In the genomic region with DNA sequence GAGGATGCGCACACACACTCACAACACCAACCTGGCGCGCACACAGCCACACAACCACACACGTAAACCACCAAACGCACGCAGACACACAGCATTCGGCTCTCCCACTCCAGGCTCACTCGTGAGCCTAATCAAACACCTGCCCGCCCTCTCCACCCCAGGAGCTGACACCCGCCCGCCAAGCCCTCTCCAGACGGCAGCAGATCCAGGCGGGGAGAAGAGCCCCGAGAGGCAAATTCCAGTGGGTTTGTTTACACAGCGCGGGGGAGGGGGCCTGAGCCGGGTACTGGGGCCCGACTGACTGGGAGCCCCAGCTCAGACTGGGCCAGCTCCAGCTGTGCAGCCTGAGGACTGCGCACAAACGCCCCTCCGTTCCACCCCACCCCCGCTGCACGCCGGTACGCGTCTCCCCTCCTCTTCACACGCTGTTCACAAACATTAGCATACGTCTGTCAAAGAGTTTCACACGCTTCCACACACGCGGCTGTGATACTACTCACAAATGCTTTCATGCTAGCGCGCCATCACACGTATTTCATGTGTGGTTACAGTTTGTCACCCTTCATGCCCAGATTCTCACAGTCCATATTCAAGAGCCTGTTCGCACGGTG, we compare ENCODE assay signal across 6 cellular contexts. TPM values are rescaled to one million over a fixed set of nuclear protein-coding genes. Genes with fewer than 3 reads are reported as not detected.
DNase-seq lines count a peak whose midpoint lies in the region; ATAC-seq, FAIRE-seq and TF ChIP-seq lines count a peak whose summit lies in the region.

No MANE protein-coding gene starts in this region.

- peaks cover 24% of the 10 kb centered on the region for H4K20me1 ChIP-seq in HepG2 (ENCODE audit: insufficient read depth, low read length)

- ATAC-seq in A549 = peak; percentile 20 to 37; a peak in 5 of 6 replicates
- peak; percentile 65 for ATAC-seq in HepG2
- ATAC-seq in upper lobe of left lung (ENCODE audit: low FRiP score in 2 of 2) = peak; percentile 58 to 83
- ATAC-seq in GM21825 (IDR thresholded peaks at IDR 0.05; ENCODE audit: unreplicated experiment) = no peak

- TF ChIP-seq POLR2A in A549 (IDR thresholded peaks at IDR 0.05; ENCODE audit: low read length) = no peak
- peak in 1 of 2 experiments; percentile 95; a peak in 2 of 4 replicates for TF ChIP-seq POLR2A in HepG2 (IDR thresholded peaks at IDR 0.05; ENCODE audit: insufficient read depth in 1 of 2, low read depth in 2 of 2, low read length in 2 of 2)
- peak in 2 of 4 donors; percentile 5 to 21 for TF ChIP-seq POLR2A in upper lobe of left lung (IDR thresholded peaks at IDR 0.05)

- TF ChIP-seq CTCF in A549 (IDR thresholded peaks at IDR 0.05) (no peak), HepG2 (CRISPR knock-in tag; IDR thresholded peaks at IDR 0.05) (no peak), upper lobe of left lung (IDR thresholded peaks at IDR 0.05) (peak in 1 of 6 experiments; percentile 18)

- peaks cover 4 to 18% of the 10 kb centered on the region in 2 experiments; a peak in 4 of 5 replicates for H3K36me3 ChIP-seq in HepG2 (replicated peaks in 1 of 2; ENCODE audit: control insufficient read depth in 1 of 2, insufficient read depth in 2 of 2, low read length in 2 of 2)
- H3K36me3 ChIP-seq in upper lobe of left lung = peaks cover 0 to 8% (median 4%) of the 10 kb centered on the region in 4 donors

- CTCF ChIA-PET in A549 (lab: Yijun Ruan, JAX) (interaction anchor here (0.7 to 19.7 kb wide), 9 partner anchors 8 to 49 kb away, joined by 3 to 309 read pairs (median 8); partner anchors contain the start of genes KRTCAP2 and SLC50A1), HepG2 (lab: Yijun Ruan, JAX; ENCODE audit: low intra/inter-chr PET ratio, low total read pairs) (no interaction called here)

- peak overlapping the region; percentile 80 to 90 for H3K27ac ChIP-seq in A549
- H3K27ac ChIP-seq in HepG2 (ENCODE audit: extremely low read length, insufficient read depth, low read length) = peak overlapping the region; percentile 100
- peak overlapping the region; percentile 83 to 98 (median 98) for H3K27ac ChIP-seq in upper lobe of left lung

- peak overlapping the region; percentile 55 for H3K4me3 ChIP-seq in A549
- H3K4me3 ChIP-seq in HepG2 (replicated peaks in 1 of 3; ENCODE audit: insufficient read depth in 1 of 3, low read depth in 2 of 3, low read length in 3 of 3) = peak overlapping the region; percentile 96 to 99 (median 99)
- H3K4me3 ChIP-seq in upper lobe of left lung = peak overlapping the region in 3 of 4 donors; percentile 55 to 77 (median 66)

- TF ChIP-seq EP300 in A549 (IDR thresholded peaks at IDR 0.05) = no peak
- TF ChIP-seq EP300 in HepG2 (IDR thresholded peaks at IDR 0.05; ENCODE audit: low read depth in 2 of 2, low read length in 2 of 2) = no peak; a peak in 1 of 4 replicates
- no peak for TF ChIP-seq EP300 in HepG2 (CRISPR knock-in tag; IDR thresholded peaks at IDR 0.05; ENCODE audit: borderline replicate concordance)
- peak in 2 of 4 donors; percentile 8 to 20 for TF ChIP-seq EP300 in upper lobe of left lung (IDR thresholded peaks at IDR 0.05)

- H3K4me1 ChIP-seq in A549 = peaks cover 59% of the 10 kb centered on the region
- peaks cover 39% of the 10 kb centered on the region for H3K4me1 ChIP-seq in HepG2 (ENCODE audit: insufficient read depth, low read length)
- peaks cover 42 to 69% (median 57%) of the 10 kb centered on the region in 4 donors for H3K4me1 ChIP-seq in upper lobe of left lung

- no peak for TF ChIP-seq RAD21 in A549 (conservative IDR thresholded peaks at IDR 0.05 in 1 of 2, IDR thresholded peaks at IDR 0.05 in 1 of 2)
- peak; percentile 8 for TF ChIP-seq RAD21 in HepG2 (CRISPR knock-in tag; IDR thresholded peaks at IDR 0.05)

- in situ Hi-C loops in HepG2 (cut with HindIII; ENCODE audit: extremely low pct_ligation_motif_present, low pct_unique_long_range_greater_than_20kb) = loop anchor here (5.0 kb wide), 1 partner anchor 34 kb away; no protein-coding TSS in a partner anchor

- intact Hi-C loops in HepG2 (cut with micrococcal nuclease; ENCODE audit: unreplicated experiment) = loop anchor here (1.0 to 5.0 kb wide), 5 partner anchors 9 to 956 kb away; partner anchors contain the start of genes MEX3A and SLC50A1

- H2AFZ ChIP-seq in HepG2 (ENCODE audit: low read length) = no peak overlapping the region

- 20% methylated on average over 26 of the region's 36 CpGs for WGBS in A549 (ENCODE audit: missing lambda C conversion rate)
- 0% methylated on average over 17 of the region's 36 CpGs for WGBS in HepG2 (ENCODE audit: low lambda C conversion rate)
- WGBS in upper lobe of left lung, 2 donors = 6 to 7% methylated on average over 19 to 21 of the region's 36 CpGs

- H3K9ac ChIP-seq in HepG2 (ENCODE audit: insufficient read depth, low read depth, low read length) = peak overlapping the region; percentile 99

- H3K27me3 ChIP-seq in HepG2 (ENCODE audit: control insufficient read depth in 1 of 2, insufficient read depth in 2 of 2, low read length in 2 of 2) = no peaks in the 10 kb centered on the region; a peak in 1 of 5 replicates
- peaks cover 0 to 5% (median 3%) of the 10 kb centered on the region in 4 donors for H3K27me3 ChIP-seq in upper lobe of left lung

- TSS peak; percentile 96 for BruUV-seq in HepG2 (replicated peaks; lab: Mats Ljungman, UMichigan)

- peak overlapping the region; percentile 89 for H3K4me2 ChIP-seq in A549
- peak overlapping the region; percentile 86 for H3K4me2 ChIP-seq in HepG2 (ENCODE audit: low read depth, low read length)

- peaks cover 48% of the 10 kb centered on the region for H3K79me2 ChIP-seq in HepG2 (ENCODE audit: insufficient read depth, low read length)

- POLR2A ChIA-PET in A549 (lab: Yijun Ruan, JAX) = interaction anchor here (2.0 kb wide), 1 partner anchor 8 kb away, joined by 8 read pairs; no protein-coding TSS in a partner anchor
- POLR2A ChIA-PET in HepG2 (lab: Yijun Ruan, JAX) = interaction anchor here (0.8 to 6.4 kb wide), 29 partner anchors 9 to 195 kb away, joined by 3 to 144 read pairs (median 6); partner anchors contain the start of genes ADAM15, CKS1B, CLK2 and DPM3

- FAIRE-seq in A549 (lab: Jason Lieb, UNC) = no peak
- no peak for FAIRE-seq in HepG2 (lab: Jason Lieb, UNC)

- H3K9me3 ChIP-seq in A549 (no peaks in the 10 kb centered on the region), HepG2 (ENCODE audit: low read length) (no peaks in the 10 kb centered on the region), upper lobe of left lung (no peaks in the 10 kb centered on the region)

- DNase-seq in A549 (ENCODE audit: low read depth in 1 of 2, low spot score in 1 of 2) = peak in 1 of 2 experiments; percentile 74
- DNase-seq in NCI-H2029 (lab: John Stamatoyannopoulos, UW) = peak; percentile 43
- DNase-seq in amygdala (lab: John Stamatoyannopoulos, UW) = peak in 48 of 56 donors; percentile 22 to 85 (median 64)
- peak; percentile 88 for DNase-seq in HepG2 (ENCODE audit: low spot score)
- DNase-seq in upper lobe of left lung = peak; percentile 88 to 90

RNA-seq across cellular contexts. Expression of gene EFNA1, which starts 1.1 kb away (rescaled TPM):
- polyA plus RNA-seq in A549 (2011; rRNA removed) (38.9 and 64.6 TPM in 2 replicates), A549 (2017; fragmentation: RNase III; extraction: RNeasy Plus Mini Kit Qiagen cat#74134 plus additional on column Dnase treatment) (19.1 to 25.4 TPM (median 25.1 TPM) in 3 replicates), HepG2 (2011; rRNA removed) (874 and 1,163 TPM in 2 replicates)
- 50.0 and 68.1 TPM in 2 replicates for polyA plus RNA-seq in A549 (2012; cell fraction: cytosol; rRNA removed)
- 60.2 and 62.0 TPM in 2 replicates for polyA plus RNA-seq in A549 (2012; cell fraction: nucleus; rRNA removed)
- 56.6 and 85.8 TPM in 2 replicates for polyA minus RNA-seq in A549 (2011; rRNA and poly(A)+ RNA removed)
- total RNA-seq in HepG2 (2016; rRNA removed; fragmentation: Illumina TruSeq; extraction: Trizol) (41.2 and 81.8 TPM in 2 replicates), upper lobe of left lung (100 to 1,000 TPM; 131 to 226 (median 164) TPM)
- 20.3 and 22.5 TPM in 2 replicates for total RNA-seq in HepG2 (2016; cell fraction: cytosol; rRNA removed; fragmentation: Illumina TruSeq; extraction: Trizol; ENCODE audit: low read depth)
- total RNA-seq in HepG2 (2016; cell fraction: insoluble cytoplasmic fraction; rRNA removed; fragmentation: Illumina TruSeq; extraction: Trizol) = 43.8 and 83.7 TPM in 2 replicates
- total RNA-seq in HepG2 (2016; cell fraction: membrane; rRNA removed; fragmentation: Illumina TruSeq; extraction: Trizol) = 37.3 and 39.8 TPM in 2 replicates
- 83.6 and 87.9 TPM in 2 replicates for total RNA-seq in HepG2 (2016; cell fraction: nucleus; rRNA removed; fragmentation: Illumina TruSeq; extraction: Trizol)
- polyA plus RNA-seq in HepG2 (2011; cell fraction: cytosol; rRNA removed) = 750 and 916 TPM in 2 replicates
- polyA plus RNA-seq in HepG2 (2011; cell fraction: nucleus; rRNA removed) = 390 and 585 TPM in 2 replicates
- 254 and 427 TPM in 2 replicates for polyA plus RNA-seq in HepG2 (2012)
- polyA plus RNA-seq in HepG2 (2016; cell fraction: cytosol; fragmentation: Illumina TruSeq; extraction: Trizol; ENCODE audit: low read depth) = 16.7 and 18.6 TPM in 2 replicates
- 45.4 and 47.8 TPM in 2 replicates for polyA plus RNA-seq in HepG2 (2016; cell fraction: insoluble cytoplasmic fraction; fragmentation: Illumina TruSeq; extraction: Trizol; ENCODE audit: low read depth)
- 25.2 and 27.9 TPM in 2 replicates for polyA plus RNA-seq in HepG2 (2016; cell fraction: membrane; fragmentation: Illumina TruSeq; extraction: Trizol; ENCODE audit: low read depth)
- 175 and 184 TPM in 2 replicates for polyA plus RNA-seq in HepG2 (2016; cell fraction: nucleus; fragmentation: Illumina TruSeq; extraction: Trizol; ENCODE audit: insufficient read depth, low read depth)
- 139 and 593 TPM in 2 replicates for polyA minus RNA-seq in HepG2 (2011; rRNA and poly(A)+ RNA removed; ENCODE audit: low replicate concordance)
- polyA minus RNA-seq in HepG2 (2011; cell fraction: cytosol; rRNA and poly(A)+ RNA removed) = 195 and 264 TPM in 2 replicates
- polyA minus RNA-seq in HepG2 (2011; cell fraction: nucleus; rRNA and poly(A)+ RNA removed) = 72.6 and 120 TPM in 2 replicates

RNA-seq across cellular contexts. Expression of gene SLC50A1, which starts 9.1 kb away (rescaled TPM):
- 39.3 and 39.4 TPM in 2 replicates for polyA plus RNA-seq in A549 (2011; rRNA removed)
- polyA plus RNA-seq in A549 (2012; cell fraction: cytosol; rRNA removed) = 21.3 and 27.6 TPM in 2 replicates
- polyA plus RNA-seq in A549 (2012; cell fraction: nucleus; rRNA removed) = 11.9 and 13.7 TPM in 2 replicates
- 28.2 to 30.7 TPM (median 28.9 TPM) in 3 replicates for polyA plus RNA-seq in A549 (2017; fragmentation: RNase III; extraction: RNeasy Plus Mini Kit Qiagen cat#74134 plus additional on column Dnase treatment)
- polyA minus RNA-seq in A549 (2011; rRNA and poly(A)+ RNA removed) = 31.7 and 33.7 TPM in 2 replicates
- 16.4 and 22.5 TPM in 2 replicates for total RNA-seq in HepG2 (2016; rRNA removed; fragmentation: Illumina TruSeq; extraction: Trizol)
- total RNA-seq in HepG2 (2016; cell fraction: cytosol; rRNA removed; fragmentation: Illumina TruSeq; extraction: Trizol; ENCODE audit: low read depth) = 19.6 and 29.0 TPM in 2 replicates
- 14.6 and 22.8 TPM in 2 replicates for total RNA-seq in HepG2 (2016; cell fraction: insoluble cytoplasmic fraction; rRNA removed; fragmentation: Illumina TruSeq; extraction: Trizol)
- 30.5 and 34.4 TPM in 2 replicates for total RNA-seq in HepG2 (2016; cell fraction: membrane; rRNA removed; fragmentation: Illumina TruSeq; extraction: Trizol)
- total RNA-seq in HepG2 (2016; cell fraction: nucleus; rRNA removed; fragmentation: Illumina TruSeq; extraction: Trizol) = 13.0 and 15.2 TPM in 2 replicates
- 46.8 and 49.5 TPM in 2 replicates for polyA plus RNA-seq in HepG2 (2011; rRNA removed)
- polyA plus RNA-seq in HepG2 (2011; cell fraction: cytosol; rRNA removed) = 53.5 and 57.9 TPM in 2 replicates
- polyA plus RNA-seq in HepG2 (2011; cell fraction: nucleus; rRNA removed) = 18.6 and 21.1 TPM in 2 replicates
- 26.3 and 27.0 TPM in 2 replicates for polyA plus RNA-seq in HepG2 (2012)
- 24.2 and 36.2 TPM in 2 replicates for polyA plus RNA-seq in HepG2 (2016; cell fraction: cytosol; fragmentation: Illumina TruSeq; extraction: Trizol; ENCODE audit: low read depth)
- polyA plus RNA-seq in HepG2 (2016; cell fraction: insoluble cytoplasmic fraction; fragmentation: Illumina TruSeq; extraction: Trizol; ENCODE audit: low read depth) = 20.1 and 21.0 TPM in 2 replicates
- 29.7 and 39.9 TPM in 2 replicates for polyA plus RNA-seq in HepG2 (2016; cell fraction: membrane; fragmentation: Illumina TruSeq; extraction: Trizol; ENCODE audit: low read depth)
- 35.6 and 36.4 TPM in 2 replicates for polyA plus RNA-seq in HepG2 (2016; cell fraction: nucleus; fragmentation: Illumina TruSeq; extraction: Trizol; ENCODE audit: insufficient read depth, low read depth)
- 40.9 and 59.1 TPM in 2 replicates for polyA minus RNA-seq in HepG2 (2011; rRNA and poly(A)+ RNA removed; ENCODE audit: low replicate concordance)
- polyA minus RNA-seq in HepG2 (2011; cell fraction: cytosol; rRNA and poly(A)+ RNA removed) = 12.3 and 19.1 TPM in 2 replicates
- polyA minus RNA-seq in HepG2 (2011; cell fraction: nucleus; rRNA and poly(A)+ RNA removed) = 7.8 and 9.8 TPM in 2 replicates
- 10 to 100 TPM; 19.9 to 49.9 (median 42.7) TPM for total RNA-seq in upper lobe of left lung

RNA-seq across cellular contexts. Expression of gene DPM3, which starts 13.7 kb away (rescaled TPM):
- 22.8 and 33.7 TPM in 2 replicates for polyA plus RNA-seq in A549 (2011; rRNA removed)
- 252 TPM in 2 replicates for polyA plus RNA-seq in A549 (2012; cell fraction: cytosol; rRNA removed)
- polyA plus RNA-seq in A549 (2012; cell fraction: nucleus; rRNA removed) = 247 and 265 TPM in 2 replicates
- 67.5 to 83.0 TPM (median 80.3 TPM) in 3 replicates for polyA plus RNA-seq in A549 (2017; fragmentation: RNase III; extraction: RNeasy Plus Mini Kit Qiagen cat#74134 plus additional on column Dnase treatment)
- 7.8 and 9.2 TPM in 2 replicates for polyA minus RNA-seq in A549 (2011; rRNA and poly(A)+ RNA removed)
- 14.8 and 23.2 TPM in 2 replicates for total RNA-seq in HepG2 (2016; rRNA removed; fragmentation: Illumina TruSeq; extraction: Trizol)
- total RNA-seq in HepG2 (2016; cell fraction: cytosol; rRNA removed; fragmentation: Illumina TruSeq; extraction: Trizol; ENCODE audit: low read depth) = 29.5 and 29.8 TPM in 2 replicates
- total RNA-seq in HepG2 (2016; cell fraction: insoluble cytoplasmic fraction; rRNA removed; fragmentation: Illumina TruSeq; extraction: Trizol) = 21.9 and 28.1 TPM in 2 replicates
- 14.3 and 20.6 TPM in 2 replicates for total RNA-seq in HepG2 (2016; cell fraction: membrane; rRNA removed; fragmentation: Illumina TruSeq; extraction: Trizol)
- 18.3 and 22.2 TPM in 2 replicates for total RNA-seq in HepG2 (2016; cell fraction: nucleus; rRNA removed; fragmentation: Illumina TruSeq; extraction: Trizol)
- polyA plus RNA-seq in HepG2 (2011; rRNA removed) = 53.4 and 61.7 TPM in 2 replicates
- 70.1 and 134 TPM in 2 replicates for polyA plus RNA-seq in HepG2 (2011; cell fraction: cytosol; rRNA removed)
- 64.8 and 67.2 TPM in 2 replicates for polyA plus RNA-seq in HepG2 (2011; cell fraction: nucleus; rRNA removed)
- 39.2 and 68.2 TPM in 2 replicates for polyA plus RNA-seq in HepG2 (2012)
- 29.6 and 50.5 TPM in 2 replicates for polyA plus RNA-seq in HepG2 (2016; cell fraction: cytosol; fragmentation: Illumina TruSeq; extraction: Trizol; ENCODE audit: low read depth)
- polyA plus RNA-seq in HepG2 (2016; cell fraction: insoluble cytoplasmic fraction; fragmentation: Illumina TruSeq; extraction: Trizol; ENCODE audit: low read depth) = 22.4 and 23.3 TPM in 2 replicates
- 19.9 and 24.8 TPM in 2 replicates for polyA plus RNA-seq in HepG2 (2016; cell fraction: membrane; fragmentation: Illumina TruSeq; extraction: Trizol; ENCODE audit: low read depth)
- polyA plus RNA-seq in HepG2 (2016; cell fraction: nucleus; fragmentation: Illumina TruSeq; extraction: Trizol; ENCODE audit: insufficient read depth, low read depth) = 44.3 and 46.0 TPM in 2 replicates
- polyA minus RNA-seq in HepG2 (2011; rRNA and poly(A)+ RNA removed; ENCODE audit: low replicate concordance) = 23.2 and 26.3 TPM in 2 replicates
- 9.3 and 10.7 TPM in 2 replicates for polyA minus RNA-seq in HepG2 (2011; cell fraction: cytosol; rRNA and poly(A)+ RNA removed)
- 3.2 and 5.7 TPM in 2 replicates for polyA minus RNA-seq in HepG2 (2011; cell fraction: nucleus; rRNA and poly(A)+ RNA removed)
- 100 to 1,000 TPM in 2 of 6 donors, 10 to 100 TPM in 3, not detected in 1; 25.1 to 112 (median 67.5) TPM for total RNA-seq in upper lobe of left lung

RNA-seq across cellular contexts. Expression of gene KRTCAP2, which starts 46.5 kb away (rescaled TPM):
- 154 and 227 TPM in 2 replicates for polyA plus RNA-seq in A549 (2011; rRNA removed)
- polyA plus RNA-seq in A549 (2012; cell fraction: cytosol; rRNA removed) = 242 and 259 TPM in 2 replicates
- polyA plus RNA-seq in A549 (2012; cell fraction: nucleus; rRNA removed) = 210 and 274 TPM in 2 replicates
- polyA plus RNA-seq in A549 (2017; fragmentation: RNase III; extraction: RNeasy Plus Mini Kit Qiagen cat#74134 plus additional on column Dnase treatment) = 216 to 218 TPM (median 217 TPM) in 3 replicates
- polyA minus RNA-seq in A549 (2011; rRNA and poly(A)+ RNA removed) = 307 and 312 TPM in 2 replicates
- 48.5 and 79.4 TPM in 2 replicates for total RNA-seq in HepG2 (2016; rRNA removed; fragmentation: Illumina TruSeq; extraction: Trizol)
- total RNA-seq in HepG2 (2016; cell fraction: cytosol; rRNA removed; fragmentation: Illumina TruSeq; extraction: Trizol; ENCODE audit: low read depth) = 40.0 and 49.4 TPM in 2 replicates
- total RNA-seq in HepG2 (2016; cell fraction: insoluble cytoplasmic fraction; rRNA removed; fragmentation: Illumina TruSeq; extraction: Trizol) = 40.7 and 78.5 TPM in 2 replicates
- 33.6 and 41.0 TPM in 2 replicates for total RNA-seq in HepG2 (2016; cell fraction: membrane; rRNA removed; fragmentation: Illumina TruSeq; extraction: Trizol)
- total RNA-seq in HepG2 (2016; cell fraction: nucleus; rRNA removed; fragmentation: Illumina TruSeq; extraction: Trizol) = 50.0 and 52.6 TPM in 2 replicates
- 77.3 and 89.3 TPM in 2 replicates for polyA plus RNA-seq in HepG2 (2011; rRNA removed)
- polyA plus RNA-seq in HepG2 (2011; cell fraction: cytosol; rRNA removed) = 125 and 155 TPM in 2 replicates
- polyA plus RNA-seq in HepG2 (2011; cell fraction: nucleus; rRNA removed) = 119 and 133 TPM in 2 replicates
- polyA plus RNA-seq in HepG2 (2012) = 73.3 and 73.7 TPM in 2 replicates
- polyA plus RNA-seq in HepG2 (2016; cell fraction: cytosol; fragmentation: Illumina TruSeq; extraction: Trizol; ENCODE audit: low read depth) = 64.6 and 72.6 TPM in 2 replicates
- polyA plus RNA-seq in HepG2 (2016; cell fraction: insoluble cytoplasmic fraction; fragmentation: Illumina TruSeq; extraction: Trizol; ENCODE audit: low read depth) = 47.5 and 61.4 TPM in 2 replicates
- 49.4 and 56.2 TPM in 2 replicates for polyA plus RNA-seq in HepG2 (2016; cell fraction: membrane; fragmentation: Illumina TruSeq; extraction: Trizol; ENCODE audit: low read depth)
- polyA plus RNA-seq in HepG2 (2016; cell fraction: nucleus; fragmentation: Illumina TruSeq; extraction: Trizol; ENCODE audit: insufficient read depth, low read depth) = 120 and 121 TPM in 2 replicates
- polyA minus RNA-seq in HepG2 (2011; rRNA and poly(A)+ RNA removed; ENCODE audit: low replicate concordance) = 182 and 884 TPM in 2 replicates
- polyA minus RNA-seq in HepG2 (2011; cell fraction: cytosol; rRNA and poly(A)+ RNA removed) = 27.3 and 38.2 TPM in 2 replicates
- 22.9 and 23.5 TPM in 2 replicates for polyA minus RNA-seq in HepG2 (2011; cell fraction: nucleus; rRNA and poly(A)+ RNA removed)
- total RNA-seq in upper lobe of left lung = 100 to 1,000 TPM in 4 of 6 donors, 10 to 100 TPM in 2; 47.1 to 166 (median 131) TPM

RNA-seq across cellular contexts. Expression of gene TRIM46, which starts 47.0 kb away (rescaled TPM):
- polyA plus RNA-seq in A549 (2011; rRNA removed) (1.1 and 1.5 TPM in 2 replicates), A549 (2017; fragmentation: RNase III; extraction: RNeasy Plus Mini Kit Qiagen cat#74134 plus additional on column Dnase treatment) (1.7 to 2.8 TPM (median 2.7 TPM) in 3 replicates), HepG2 (2011; rRNA removed) (0.09 and 0.12 TPM in 2 replicates)
- 1.9 and 2.3 TPM in 2 replicates for polyA plus RNA-seq in A549 (2012; cell fraction: cytosol; rRNA removed)
- polyA plus RNA-seq in A549 (2012; cell fraction: nucleus; rRNA removed) = 7.7 and 11.0 TPM in 2 replicates
- polyA minus RNA-seq in A549 (2011; rRNA and poly(A)+ RNA removed) = 1.3 and 1.9 TPM in 2 replicates
- total RNA-seq in HepG2 (2016; rRNA removed; fragmentation: Illumina TruSeq; extraction: Trizol) (0.04 and 0.08 TPM in 2 replicates), upper lobe of left lung (under 1 TPM in 3 of 6 donors, not detected in 3; 0.30 to 0.64 (median 0.57) TPM)
- total RNA-seq in HepG2 (2016; cell fraction: cytosol; rRNA removed; fragmentation: Illumina TruSeq; extraction: Trizol; ENCODE audit: low read depth) = not detected in 2 replicates
- 0.04 TPM in 1 of 2 replicates, not detected in the other for total RNA-seq in HepG2 (2016; cell fraction: insoluble cytoplasmic fraction; rRNA removed; fragmentation: Illumina TruSeq; extraction: Trizol)
- total RNA-seq in HepG2 (2016; cell fraction: membrane; rRNA removed; fragmentation: Illumina TruSeq; extraction: Trizol) = not detected in 2 replicates
- not detected in 2 replicates for total RNA-seq in HepG2 (2016; cell fraction: nucleus; rRNA removed; fragmentation: Illumina TruSeq; extraction: Trizol)
- polyA plus RNA-seq in HepG2 (2011; cell fraction: cytosol; rRNA removed) = 0.04 and 0.11 TPM in 2 replicates
- polyA plus RNA-seq in HepG2 (2011; cell fraction: nucleus; rRNA removed) = 0.43 and 0.47 TPM in 2 replicates
- polyA plus RNA-seq in HepG2 (2012) = 0.15 and 0.25 TPM in 2 replicates
- polyA plus RNA-seq in HepG2 (2016; cell fraction: cytosol; fragmentation: Illumina TruSeq; extraction: Trizol; ENCODE audit: low read depth) = 0.02 and 0.05 TPM in 2 replicates
- not detected in 2 replicates for polyA plus RNA-seq in HepG2 (2016; cell fraction: insoluble cytoplasmic fraction; fragmentation: Illumina TruSeq; extraction: Trizol; ENCODE audit: low read depth)
- 0.05 and 0.08 TPM in 2 replicates for polyA plus RNA-seq in HepG2 (2016; cell fraction: membrane; fragmentation: Illumina TruSeq; extraction: Trizol; ENCODE audit: low read depth)
- polyA plus RNA-seq in HepG2 (2016; cell fraction: nucleus; fragmentation: Illumina TruSeq; extraction: Trizol; ENCODE audit: insufficient read depth, low read depth) = 0.21 TPM in 1 of 2 replicates, not detected in the other
- 0.12 and 0.19 TPM in 2 replicates for polyA minus RNA-seq in HepG2 (2011; rRNA and poly(A)+ RNA removed; ENCODE audit: low replicate concordance)
- polyA minus RNA-seq in HepG2 (2011; cell fraction: cytosol; rRNA and poly(A)+ RNA removed) = not detected in 2 replicates
- not detected in 2 replicates for polyA minus RNA-seq in HepG2 (2011; cell fraction: nucleus; rRNA and poly(A)+ RNA removed)

Comparison
In these comparisons a context has a peak if more than half of its experiments do, and no peak if none do; other contexts are left out.
1. Of the 38 proteins assayed by ChIP-seq in both HepG2 and A549: peak only in HepG2: CHD4 and RAD21; only in A549: MYC and ZSCAN20; in both: none; in neither: 31; mixed calls (peak in some experiments, not most) for 3.